Comparison of ENCODE assay signal across 17 cellular contexts in genomic region chr19:17832443-17833208, GRCh38. TPM values are rescaled to one million over a fixed set of nuclear protein-coding genes. Genes with fewer than 3 reads are reported as not detected.
DNase-seq lines count a peak whose midpoint lies in the region; ATAC-seq, FAIRE-seq and TF ChIP-seq lines count a peak whose summit lies in the region.
"Had no signal": no experiment of that assay in that cellular context is flagged by ENCODE, and none has a peak within 500 bp of the region (broad histone marks: within the 10 kb centered on the region; RNA-seq: fewer than 3 reads in every experiment).

No MANE protein-coding gene starts in this region.

- TF ChIP-seq CTCF in GM12878 (IDR thresholded peaks at IDR 0.05 in 2 of 3, conservative IDR thresholded peaks at IDR 0.05 in 1 of 3; ENCODE audit: control insufficient read depth in 2 of 3, extremely low read depth in 1 of 3, insufficient read depth in 1 of 3, low read depth in 3 of 3, low read length in 3 of 3) (no peak), OCI-LY7 (conservative IDR thresholded peaks at IDR 0.05; ENCODE audit: low read length) (no peak)
- no peak for TF ChIP-seq CTCF in CD4-positive, alpha-beta T cell (IDR thresholded peaks at IDR 0.05)

- no peaks in the 10 kb centered on the region for H3K9me2 ChIP-seq in OCI-LY7 (ENCODE audit: insufficient read depth, low read length)

- H3K4me1 ChIP-seq in GM12878 (ENCODE audit: control insufficient read depth, insufficient read depth, low read length) = no peaks in the 10 kb centered on the region
- no peaks in the 10 kb centered on the region for H3K4me1 ChIP-seq in naive thymus-derived CD4-positive, alpha-beta T cell (ENCODE audit: control insufficient read depth in 2 of 2, insufficient read depth in 2 of 2, low read length in 2 of 2)
- H3K4me1 ChIP-seq in OCI-LY7 (ENCODE audit: insufficient read depth, low read length, poor library complexity, severe bottlenecking) = no peaks in the 10 kb centered on the region
- H3K4me1 ChIP-seq: BLaER1, HAP-1 had no signal

- TF ChIP-seq POLR2A in GM12878 (IDR thresholded peaks at IDR 0.05; ENCODE audit: low read depth, low read length) = no peak

- TF ChIP-seq EP300 in GM12878 (IDR thresholded peaks at IDR 0.05; ENCODE audit: borderline replicate concordance in 1 of 2, control insufficient read depth in 1 of 2, low read depth in 2 of 2, low read length in 2 of 2) = no peak

- H3K4me2 ChIP-seq in GM12878 (ENCODE audit: control insufficient read depth, insufficient read depth) (no peak overlapping the region), OCI-LY7 (ENCODE audit: low read length) (no peak overlapping the region)
- H3K4me2 ChIP-seq: BLaER1 had no signal

- H3K79me2 ChIP-seq in GM12878 (ENCODE audit: control insufficient read depth, insufficient read depth, low read length) = no peaks in the 10 kb centered on the region
- H3K79me2 ChIP-seq in OCI-LY7 (ENCODE audit: insufficient read depth, low read depth, low read length) = no peaks in the 10 kb centered on the region

- CTCF ChIA-PET in GM12878 (lab: Yijun Ruan, JAX) = no interaction called here
- CTCF ChIA-PET in naive thymus-derived CD4-positive, alpha-beta T cell (lab: Charles Lee) = interaction anchor here (0.6 kb wide), 2 partner anchors 28 to 371 kb away, joined by 3 to 5 read pairs; no protein-coding TSS in a partner anchor
- CTCF ChIA-PET in OCI-LY7 (lab: Charles Lee; ENCODE audit: unreplicated experiment) = no interaction called here
- CTCF ChIA-PET in CD4-positive, alpha-beta T cell (lab: Charles Lee) = no interaction called here

- H3K27me3 ChIP-seq in GM12878 (replicated peaks in 1 of 2; ENCODE audit: control insufficient read depth in 2 of 2, insufficient read depth in 2 of 2, low read length in 1 of 2) = no peaks in the 10 kb centered on the region
- no peaks in the 10 kb centered on the region for H3K27me3 ChIP-seq in naive thymus-derived CD4-positive, alpha-beta T cell (ENCODE audit: control insufficient read depth in 2 of 2, insufficient read depth in 2 of 2, low read length in 2 of 2)
- H3K27me3 ChIP-seq in CD4-positive, alpha-beta T cell (ENCODE audit: control insufficient read depth, insufficient read depth, low read length) = no peaks in the 10 kb centered on the region
- H3K27me3 ChIP-seq: BLaER1 had no signal

- FAIRE-seq in GM12878 (lab: Jason Lieb, UNC) = no peak
- FAIRE-seq: GM12891 had no signal

- POLR2A ChIA-PET in GM12878 (lab: Charles Lee) (interaction anchor here (0.6 kb wide), 1 partner anchor 99 kb away, joined by 5 read pairs; no protein-coding TSS in a partner anchor), OCI-LY7 (lab: Charles Lee) (interaction anchor here (0.6 kb wide), 1 partner anchor 15 kb away, joined by 4 read pairs; no protein-coding TSS in a partner anchor)
- POLR2A ChIA-PET in naive thymus-derived CD4-positive, alpha-beta T cell (lab: Charles Lee) = interaction anchor here (0.6 to 1.4 kb wide), 5 partner anchors 13 to 107 kb away, joined by 3 to 4 read pairs (median 3); no protein-coding TSS in a partner anchor
- POLR2A ChIA-PET in CD4-positive, alpha-beta T cell (lab: Charles Lee) = interaction anchor here (0.6 to 1.3 kb wide), 6 partner anchors 11 to 30 kb away, joined by 3 to 7 read pairs (median 4); partner anchors contain the start of genes JAK3 and RPL18A

- no peak for DNase-seq in activated T-cell treated with anti-CD3 and anti-CD28 coated beads, Interleukin-2, amount 50 U/mL, for 24 hours
- no peak for DNase-seq in activated T-cell treated with anti-CD3 and anti-CD28 coated beads, Interleukin-2, amount 50 U/mL, for 1 hour
- no peak for DNase-seq in GM12878 (ENCODE audit: low read depth, low spot score)
- DNase-seq in naive thymus-derived CD4-positive, alpha-beta T cell = no peak
- DNase-seq in OCI-LY7 (ENCODE audit: low spot score) = no peak
- no peak for DNase-seq in Right ventricle myocardium inferior (ENCODE audit: missing footprints)
- DNase-seq in CD4-positive, alpha-beta T cell = no peak
- DNase-seq: AML-193, DMS79, GOT3, KBM-7 had no signal

- H4K20me1 ChIP-seq in GM12878 (ENCODE audit: control insufficient read depth, insufficient read depth) (no peaks in the 10 kb centered on the region), OCI-LY7 (ENCODE audit: insufficient read depth, low read length) (no peaks in the 10 kb centered on the region)
- H4K20me1 ChIP-seq: BLaER1 had no signal

- H3K4me3 ChIP-seq in GM12878 (no peak overlapping the region), OCI-LY7 (ENCODE audit: low read depth, low read length, poor library complexity, severe bottlenecking) (no peak overlapping the region)
- H3K4me3 ChIP-seq in naive thymus-derived CD4-positive, alpha-beta T cell (ENCODE audit: low read length) = no peak overlapping the region
- H3K4me3 ChIP-seq: BLaER1, HAP-1 had no signal

- TF ChIP-seq RAD21 in GM12878 (IDR thresholded peaks at IDR 0.05; ENCODE audit: insufficient read depth, low read depth, low read length) = no peak

- WGBS in GM12878 (ENCODE audit: insufficient coverage, insufficient replicate concordance, low lambda C conversion rate, missing lambda C conversion rate) = 94% methylated on average over 17 of the region's 17 CpGs

- BruUV-seq in GM12878 (replicated peaks; lab: Mats Ljungman, UMichigan) (no TSS peak), OCI-LY7 (replicated peaks; lab: Mats Ljungman, UMichigan) (no TSS peak)

- peaks cover 6 to 13% of the 10 kb centered on the region in 2 experiments for H3K36me3 ChIP-seq in GM12878 (ENCODE audit: control insufficient read depth in 2 of 2, insufficient read depth in 2 of 2, low read length in 1 of 2)
- H3K36me3 ChIP-seq in naive thymus-derived CD4-positive, alpha-beta T cell (ENCODE audit: control insufficient read depth in 2 of 3, insufficient read depth in 3 of 3, low read length in 3 of 3) = peaks cover 19 to 95% (median 44%) of the 10 kb centered on the region in 3 experiments
- H3K36me3 ChIP-seq in OCI-LY7 (ENCODE audit: insufficient read depth, low read length) = peaks cover 17% of the 10 kb centered on the region
- H3K36me3 ChIP-seq: HAP-1 had no signal

- RAD21 ChIA-PET in GM12878 (lab: Charles Lee; ENCODE audit: unreplicated experiment) = no interaction called here

- ATAC-seq in GM12878 (no peak), Right ventricle myocardium inferior (no peak)
- ATAC-seq in naive thymus-derived CD4-positive, alpha-beta T cell = no peak
- no peak for ATAC-seq in CD4-positive, alpha-beta T cell (ENCODE audit: poor library complexity)

- no peak overlapping the region for H3K9ac ChIP-seq in GM12878 (ENCODE audit: control insufficient read depth, insufficient read depth, low read length)
- H3K9ac ChIP-seq: BLaER1 had no signal

- peaks cover 90% of the 10 kb centered on the region for H3K36me3 Mint-ChIP-seq in activated T-cell treated with anti-CD3 and anti-CD28 coated beads, Interleukin-2, amount 50 U/mL, for 24 hours (ENCODE audit: low read depth)
- H3K36me3 Mint-ChIP-seq in naive thymus-derived CD4-positive, alpha-beta T cell = peaks cover 19 to 65% (median 25%) of the 10 kb centered on the region in 5 donors
- H3K36me3 Mint-ChIP-seq in CD4-positive, alpha-beta T cell (ENCODE audit: low read depth) = peaks cover 93% of the 10 kb centered on the region

- peaks cover 2% of the 10 kb centered on the region for H3K9me3 Mint-ChIP-seq in activated T-cell treated with anti-CD3 and anti-CD28 coated beads, Interleukin-2, amount 50 U/mL, for 24 hours
- peaks cover 0 to 5% (median 0%) of the 10 kb centered on the region in 11 donors for H3K9me3 Mint-ChIP-seq in naive thymus-derived CD4-positive, alpha-beta T cell
- no peaks in the 10 kb centered on the region for H3K9me3 Mint-ChIP-seq in CD4-positive, alpha-beta T cell

- intact Hi-C loops in GM12878 (cut with micrococcal nuclease; ENCODE audit: unreplicated experiment) = no loop called here
- intact Hi-C loops in naive thymus-derived CD4-positive, alpha-beta T cell (cut with micrococcal nuclease) = loop anchor here in 1 of 2 donors (2.0 kb wide), 1 partner anchor 14 kb away; the partner anchor contains the start of gene JAK3
- intact Hi-C loops in OCI-LY7 (cut with micrococcal nuclease; ENCODE audit: unreplicated experiment) = no loop called here
- intact Hi-C loops in Right ventricle myocardium inferior (cut with DNase I) = no loop called here
- intact Hi-C loops in CD4-positive, alpha-beta T cell (cut with DNase I, micrococcal nuclease) = no loop called here

- SMC1A ChIA-PET in GM12878 (lab: Charles Lee; ENCODE audit: uncharacterized antibody, unreplicated experiment) = no interaction called here

- H3K9me3 ChIP-seq in GM12878 (replicated peaks; ENCODE audit: control insufficient read depth, insufficient read depth, low read length) (no peaks in the 10 kb centered on the region; the same call in 2 of the 3 replicates), OCI-LY7 (ENCODE audit: low read length) (no peaks in the 10 kb centered on the region)
- no peaks in the 10 kb centered on the region for H3K9me3 ChIP-seq in naive thymus-derived CD4-positive, alpha-beta T cell (ENCODE audit: control insufficient read depth in 2 of 3, low read length in 3 of 3)
- H3K9me3 ChIP-seq in CD4-positive, alpha-beta T cell (ENCODE audit: control insufficient read depth, low read length) = no peaks in the 10 kb centered on the region
- H3K9me3 ChIP-seq: HAP-1 had no signal

- H3K27ac ChIP-seq in GM12878 (ENCODE audit: control insufficient read depth, insufficient read depth) (no peak overlapping the region), OCI-LY7 (ENCODE audit: low read depth, low read length, poor library complexity, severe bottlenecking) (no peak overlapping the region)
- no peak overlapping the region for H3K27ac ChIP-seq in naive thymus-derived CD4-positive, alpha-beta T cell (ENCODE audit: low read depth, low read length)
- no peak overlapping the region for H3K27ac ChIP-seq in CD4-positive, alpha-beta T cell (ENCODE audit: low read depth, low read length)
- H3K27ac ChIP-seq: 22Rv1, BLaER1, HL-60 had no signal

- no peak overlapping the region for H3K4me3 Mint-ChIP-seq in activated T-cell treated with anti-CD3 and anti-CD28 coated beads, Interleukin-2, amount 50 U/mL, for 24 hours
- H3K4me3 Mint-ChIP-seq in naive thymus-derived CD4-positive, alpha-beta T cell = no peak overlapping the region
- H3K4me3 Mint-ChIP-seq in CD4-positive, alpha-beta T cell = no peak overlapping the region

- H3K27me3 Mint-ChIP-seq in activated T-cell treated with anti-CD3 and anti-CD28 coated beads, Interleukin-2, amount 50 U/mL, for 24 hours = no peaks in the 10 kb centered on the region
- H3K27me3 Mint-ChIP-seq in naive thymus-derived CD4-positive, alpha-beta T cell = no peaks in the 10 kb centered on the region
- no peaks in the 10 kb centered on the region for H3K27me3 Mint-ChIP-seq in CD4-positive, alpha-beta T cell

- H2AFZ ChIP-seq in GM12878 (ENCODE audit: control insufficient read depth, low read depth, low read length) (no peak overlapping the region), OCI-LY7 (ENCODE audit: low read length) (no peak overlapping the region)

- peak overlapping the region; percentile 14 for H3K27ac Mint-ChIP-seq in activated T-cell treated with anti-CD3 and anti-CD28 coated beads, Interleukin-2, amount 50 U/mL, for 24 hours
- peak overlapping the region in 6 of 9 donors; percentile 10 to 74 (median 14) for H3K27ac Mint-ChIP-seq in naive thymus-derived CD4-positive, alpha-beta T cell
- H3K27ac Mint-ChIP-seq in CD4-positive, alpha-beta T cell = no peak overlapping the region

- H3K4me1 Mint-ChIP-seq in activated T-cell treated with anti-CD3 and anti-CD28 coated beads, Interleukin-2, amount 50 U/mL, for 24 hours (ENCODE audit: low read depth) = peaks cover 10% of the 10 kb centered on the region
- peaks cover 10 to 36% (median 21%) of the 10 kb centered on the region in 7 donors for H3K4me1 Mint-ChIP-seq in naive thymus-derived CD4-positive, alpha-beta T cell
- peaks cover 14% of the 10 kb centered on the region for H3K4me1 Mint-ChIP-seq in CD4-positive, alpha-beta T cell (ENCODE audit: low read depth)

- in situ Hi-C loops in GM12878 (cut with MboI) = no loop called here

RNA-seq across cellular contexts. Expression of gene INSL3, which starts 11.3 kb away (rescaled TPM):
- total RNA-seq in GM12878 (2013; cell fraction: nucleolus; rRNA removed) = 1.1 TPM in 1 of 2 replicates, not detected in the other
- total RNA-seq in GM12878 (2014; rRNA removed) (0.93 and 1.2 TPM in 2 replicates), GM12878 (2014; rRNA removed; fragmentation: Illumina TruSeq; extraction: Trizol) (0.32 and 0.36 TPM in 2 replicates), GM12878 (2021) (0.93 and 1.7 TPM in 2 replicates), OCI-LY7 (2022) (0.38 TPM in 1 of 2 replicates, not detected in the other), Right ventricle myocardium inferior (not detected)
- 0.92 TPM for polyA plus RNA-seq in GM12878 (2011; ENCODE audit: low read depth)
- polyA plus RNA-seq in GM12878 (2011; rRNA removed) (0.16 and 0.29 TPM in 2 replicates), GM12878 (2014; fragmentation: Illumina TruSeq; extraction: Trizol) (0.73 TPM in 1 of 2 replicates, not detected in the other), GM12878 (2014; fragmentation: Nextera tagmentation; extraction: Ambion mirVana) (under 1 TPM; 0.37 to 0.66 TPM), GM12878 (2014; rRNA removed) (0.27 and 1.1 TPM in 2 replicates), GM12878 (2016; fragmentation: Nextera tagmentation; extraction: Ambion mirVana) (1 to 10 TPM in 1 of 2 experiments, under 1 TPM in 1; 0.78 to 1.9 TPM)
- 0.67 and 0.84 TPM in 2 replicates for polyA plus RNA-seq in GM12878 (2011; cell fraction: cytosol; rRNA removed)
- polyA plus RNA-seq in GM12878 (2011; cell fraction: nucleus; rRNA removed) = 1.8 and 2.4 TPM in 2 replicates
- 1.1 and 1.3 TPM in 2 replicates for polyA plus RNA-seq in GM12878 (2012)
- not detected in 2 replicates for polyA minus RNA-seq in GM12878 (2011; rRNA and poly(A)+ RNA removed)
- polyA minus RNA-seq in GM12878 (2011; cell fraction: cytosol; rRNA and poly(A)+ RNA removed) = not detected in 2 replicates
- polyA minus RNA-seq in GM12878 (2011; cell fraction: nucleus; rRNA and poly(A)+ RNA removed) = 0.60 and 0.86 TPM in 2 replicates
- 10 to 100 TPM in 1 of 5 experiments, 1 to 10 TPM in 4; 5.5 to 11.1 (median 8.2) TPM for total RNA-seq in naive thymus-derived CD4-positive, alpha-beta T cell
- 1 to 10 TPM; 2.0 to 6.0 TPM for polyA plus RNA-seq in naive thymus-derived CD4-positive, alpha-beta T cell
- 0.25 TPM in 1 of 2 replicates, not detected in the other for total RNA-seq in OCI-LY7 (2014; rRNA removed; shearing (Covaris generic))
- total RNA-seq in CD4-positive, alpha-beta T cell = 1 to 10 TPM; 7.2 to 7.6 TPM
- total RNA-seq: G401 had no signal

RNA-seq across cellular contexts. Expression of gene JAK3, which starts 15.2 kb away (rescaled TPM):
- 132 and 148 TPM in 2 replicates for total RNA-seq in GM12878 (2013; cell fraction: nucleolus; rRNA removed)
- total RNA-seq in GM12878 (2014; rRNA removed) (30.7 and 31.8 TPM in 2 replicates), GM12878 (2014; rRNA removed; fragmentation: Illumina TruSeq; extraction: Trizol) (11.5 and 11.6 TPM in 2 replicates), GM12878 (2021) (64.2 and 67.9 TPM in 2 replicates), OCI-LY7 (2022) (24.4 and 25.3 TPM in 2 replicates), Right ventricle myocardium inferior (1.9 TPM)
- 10.1 TPM for polyA plus RNA-seq in GM12878 (2011; ENCODE audit: low read depth)
- polyA plus RNA-seq in GM12878 (2011; rRNA removed) (13.1 and 26.9 TPM in 2 replicates), GM12878 (2014; fragmentation: Illumina TruSeq; extraction: Trizol) (9.8 and 13.9 TPM in 2 replicates), GM12878 (2014; fragmentation: Nextera tagmentation; extraction: Ambion mirVana) (10 to 100 TPM in 1 of 2 experiments, 1 to 10 TPM in 1; 7.8 to 37.2 TPM), GM12878 (2014; rRNA removed) (36.8 and 39.1 TPM in 2 replicates), GM12878 (2016; fragmentation: Nextera tagmentation; extraction: Ambion mirVana) (10 to 100 TPM; 34.8 to 35.8 TPM)
- polyA plus RNA-seq in GM12878 (2011; cell fraction: cytosol; rRNA removed) = 32.3 and 35.9 TPM in 2 replicates
- 125 and 126 TPM in 2 replicates for polyA plus RNA-seq in GM12878 (2011; cell fraction: nucleus; rRNA removed)
- polyA plus RNA-seq in GM12878 (2012) = 21.1 and 21.9 TPM in 2 replicates
- polyA minus RNA-seq in GM12878 (2011; rRNA and poly(A)+ RNA removed) = 22.9 and 33.8 TPM in 2 replicates
- polyA minus RNA-seq in GM12878 (2011; cell fraction: cytosol; rRNA and poly(A)+ RNA removed) = 27.3 and 29.0 TPM in 2 replicates
- 35.3 and 49.3 TPM in 2 replicates for polyA minus RNA-seq in GM12878 (2011; cell fraction: nucleus; rRNA and poly(A)+ RNA removed)
- total RNA-seq in naive thymus-derived CD4-positive, alpha-beta T cell = 100 to 1,000 TPM; 154 to 296 (median 202) TPM
- 100 to 1,000 TPM; 125 to 153 TPM for polyA plus RNA-seq in naive thymus-derived CD4-positive, alpha-beta T cell
- total RNA-seq in OCI-LY7 (2014; rRNA removed; shearing (Covaris generic)) = 9.4 and 14.0 TPM in 2 replicates
- 100 to 1,000 TPM; 120 to 121 TPM for total RNA-seq in CD4-positive, alpha-beta T cell

RNA-seq across cellular contexts. Expression of gene RPL18A, which starts 27.1 kb away (rescaled TPM):
- total RNA-seq in GM12878 (2013; cell fraction: nucleolus; rRNA removed) = 321 and 350 TPM in 2 replicates
- 3,172 and 3,519 TPM in 2 replicates for total RNA-seq in GM12878 (2014; rRNA removed)
- total RNA-seq in GM12878 (2014; rRNA removed; fragmentation: Illumina TruSeq; extraction: Trizol) = 1,696 and 1,955 TPM in 2 replicates
- 3,774 and 3,973 TPM in 2 replicates for total RNA-seq in GM12878 (2021)
- 986 TPM for polyA plus RNA-seq in GM12878 (2011; ENCODE audit: low read depth)
- 583 and 1,181 TPM in 2 replicates for polyA plus RNA-seq in GM12878 (2011; rRNA removed)
- 2,249 and 3,260 TPM in 2 replicates for polyA plus RNA-seq in GM12878 (2011; cell fraction: cytosol; rRNA removed)
- polyA plus RNA-seq in GM12878 (2011; cell fraction: nucleus; rRNA removed) = 987 and 1,239 TPM in 2 replicates
- polyA plus RNA-seq in GM12878 (2012) = 5,692 and 5,778 TPM in 2 replicates
- polyA plus RNA-seq in GM12878 (2014; fragmentation: Illumina TruSeq; extraction: Trizol) = 545 and 2,062 TPM in 2 replicates
- polyA plus RNA-seq in GM12878 (2014; fragmentation: Nextera tagmentation; extraction: Ambion mirVana) = 1,000 to 10,000 TPM; 1,658 to 1,675 TPM
- 3,622 and 3,810 TPM in 2 replicates for polyA plus RNA-seq in GM12878 (2014; rRNA removed)
- 1,000 to 10,000 TPM; 2,538 to 2,591 TPM for polyA plus RNA-seq in GM12878 (2016; fragmentation: Nextera tagmentation; extraction: Ambion mirVana)
- polyA minus RNA-seq in GM12878 (2011; rRNA and poly(A)+ RNA removed) = 415 and 870 TPM in 2 replicates
- polyA minus RNA-seq in GM12878 (2011; cell fraction: cytosol; rRNA and poly(A)+ RNA removed) = 769 and 811 TPM in 2 replicates
- 194 and 322 TPM in 2 replicates for polyA minus RNA-seq in GM12878 (2011; cell fraction: nucleus; rRNA and poly(A)+ RNA removed)
- 1,000 to 10,000 TPM; 2,413 to 3,932 (median 3,224) TPM for total RNA-seq in naive thymus-derived CD4-positive, alpha-beta T cell
- polyA plus RNA-seq in naive thymus-derived CD4-positive, alpha-beta T cell = 1,000 to 10,000 TPM; 4,242 to 4,833 TPM
- 2,643 and 3,019 TPM in 2 replicates for total RNA-seq in OCI-LY7 (2014; rRNA removed; shearing (Covaris generic))
- total RNA-seq in OCI-LY7 (2022) = 3,145 and 3,253 TPM in 2 replicates
- 860 TPM for total RNA-seq in Right ventricle myocardium inferior
- total RNA-seq in CD4-positive, alpha-beta T cell = 1,000 to 10,000 TPM; 4,157 to 4,260 TPM

RNA-seq across cellular contexts. Expression of gene B3GNT3, which starts 37.7 kb away (rescaled TPM):
- total RNA-seq in GM12878 (2013; cell fraction: nucleolus; rRNA removed) = not detected in 2 replicates
- 0.22 TPM in 1 of 2 replicates, not detected in the other for total RNA-seq in GM12878 (2014; rRNA removed)
- not detected in 2 replicates for total RNA-seq in GM12878 (2014; rRNA removed; fragmentation: Illumina TruSeq; extraction: Trizol)
- total RNA-seq in GM12878 (2021) = 0.08 TPM in 1 of 2 replicates, not detected in the other
- not detected for polyA plus RNA-seq in GM12878 (2011; ENCODE audit: low read depth)
- not detected in 2 replicates for polyA plus RNA-seq in GM12878 (2011; rRNA removed)
- not detected in 2 replicates for polyA plus RNA-seq in GM12878 (2011; cell fraction: cytosol; rRNA removed)
- polyA plus RNA-seq in GM12878 (2011; cell fraction: nucleus; rRNA removed) = not detected in 2 replicates
- not detected in 2 replicates for polyA plus RNA-seq in GM12878 (2012)
- not detected in 2 replicates for polyA plus RNA-seq in GM12878 (2014; fragmentation: Illumina TruSeq; extraction: Trizol)
- not detected for polyA plus RNA-seq in GM12878 (2014; fragmentation: Nextera tagmentation; extraction: Ambion mirVana)
- not detected in 2 replicates for polyA plus RNA-seq in GM12878 (2014; rRNA removed)
- polyA plus RNA-seq in GM12878 (2016; fragmentation: Nextera tagmentation; extraction: Ambion mirVana) = not detected
- polyA minus RNA-seq in GM12878 (2011; rRNA and poly(A)+ RNA removed) = not detected in 2 replicates
- not detected in 2 replicates for polyA minus RNA-seq in GM12878 (2011; cell fraction: cytosol; rRNA and poly(A)+ RNA removed)
- polyA minus RNA-seq in GM12878 (2011; cell fraction: nucleus; rRNA and poly(A)+ RNA removed) = not detected in 2 replicates
- total RNA-seq in naive thymus-derived CD4-positive, alpha-beta T cell = under 1 TPM in 2 of 5 experiments, not detected in 3; 0.53 to 0.96 TPM
- polyA plus RNA-seq in naive thymus-derived CD4-positive, alpha-beta T cell = 1 to 10 TPM in 1 of 2 donors, under 1 TPM in 1; 0.43 to 1.0 TPM
- not detected in 2 replicates for total RNA-seq in OCI-LY7 (2014; rRNA removed; shearing (Covaris generic))
- total RNA-seq in OCI-LY7 (2022) = not detected in 2 replicates
- total RNA-seq in Right ventricle myocardium inferior = not detected
- under 1 TPM; 0.39 to 0.52 TPM for total RNA-seq in CD4-positive, alpha-beta T cell
- total RNA-seq: G401 had no signal

RNA-seq across cellular contexts. Expression of gene SLC5A5, which starts 39.1 kb away (rescaled TPM):
- not detected in 2 replicates for total RNA-seq in GM12878 (2013; cell fraction: nucleolus; rRNA removed)
- total RNA-seq in GM12878 (2014; rRNA removed) (0.06 TPM in 1 of 2 replicates, not detected in the other), GM12878 (2014; rRNA removed; fragmentation: Illumina TruSeq; extraction: Trizol) (0.05 TPM in 1 of 2 replicates, not detected in the other), GM12878 (2021) (0.05 and 0.08 TPM in 2 replicates), OCI-LY7 (2022) (not detected in 2 replicates), Right ventricle myocardium inferior (not detected)
- polyA plus RNA-seq in GM12878 (2011; ENCODE audit: low read depth) = not detected
- polyA plus RNA-seq in GM12878 (2011; rRNA removed) (0.04 TPM in 2 replicates), GM12878 (2014; fragmentation: Illumina TruSeq; extraction: Trizol) (0.03 TPM in 1 of 2 replicates, not detected in the other), GM12878 (2014; fragmentation: Nextera tagmentation; extraction: Ambion mirVana) (under 1 TPM; 0.02 to 0.05 TPM), GM12878 (2014; rRNA removed) (0.06 TPM in 1 of 2 replicates, not detected in the other), GM12878 (2016; fragmentation: Nextera tagmentation; extraction: Ambion mirVana) (under 1 TPM in 1 of 2 experiments, not detected in 1; 0.08 TPM)
- 0.03 TPM in 2 replicates for polyA plus RNA-seq in GM12878 (2011; cell fraction: cytosol; rRNA removed)
- polyA plus RNA-seq in GM12878 (2011; cell fraction: nucleus; rRNA removed) = 0.07 TPM in 1 of 2 replicates, not detected in the other
- 0.11 and 0.26 TPM in 2 replicates for polyA plus RNA-seq in GM12878 (2012)
- polyA minus RNA-seq in GM12878 (2011; rRNA and poly(A)+ RNA removed) = not detected in 2 replicates
- not detected in 2 replicates for polyA minus RNA-seq in GM12878 (2011; cell fraction: cytosol; rRNA and poly(A)+ RNA removed)
- not detected in 2 replicates for polyA minus RNA-seq in GM12878 (2011; cell fraction: nucleus; rRNA and poly(A)+ RNA removed)
- 1 to 10 TPM; 1.2 to 4.1 (median 3.6) TPM for total RNA-seq in naive thymus-derived CD4-positive, alpha-beta T cell
- 1 to 10 TPM; 2.0 to 2.9 TPM for polyA plus RNA-seq in naive thymus-derived CD4-positive, alpha-beta T cell
- 0.03 TPM in 1 of 2 replicates, not detected in the other for total RNA-seq in OCI-LY7 (2014; rRNA removed; shearing (Covaris generic))
- total RNA-seq in CD4-positive, alpha-beta T cell = 1 to 10 TPM; 1.6 TPM
